ENCODE assay signal across 8 cellular contexts in genomic region chr11:34439521-34440258, GRCh38. TPM values are rescaled to one million over a fixed set of nuclear protein-coding genes. Genes with fewer than 3 reads are reported as not detected.
A peak's percentile ranks its signal among the peaks of the same experiment; 100 is the strongest.
DNase-seq lines count a peak whose midpoint lies in the region; ATAC-seq, FAIRE-seq and TF ChIP-seq lines count a peak whose summit lies in the region.

No MANE protein-coding gene starts in this region.

- FAIRE-seq in kidney (lab: Jason Lieb, UNC): no peak

- TF ChIP-seq CTCF in kidney (IDR thresholded peaks at IDR 0.05; ENCODE audit: borderline replicate concordance, extremely low read depth, insufficient read depth) (no peak), testis (IDR thresholded peaks at IDR 0.05) (no peak)

- peaks cover 25% of the 10 kb centered on the region for H3K4me1 Mint-ChIP-seq in T-helper 1 cell treated with Interleukin-12 subunit alpha and Interleukin-12 subunit beta and Interleukin-4 antibody, amounts not matched to agents 30 μg/mL and 1 μg/mL, for 36 hours (ENCODE audit: low read depth)
- H3K4me1 Mint-ChIP-seq in activated CD4-positive, alpha-beta memory T cell treated with anti-CD3 and anti-CD28 coated beads, Interleukin-2, amount 10 ng/mL, durations not matched to agents 7 days and 5 days: peaks cover 29% of the 10 kb centered on the region

- H3K36me3 Mint-ChIP-seq in T-helper 1 cell treated with Interleukin-12 subunit alpha and Interleukin-12 subunit beta and Interleukin-4 antibody, amounts not matched to agents 30 μg/mL and 1 μg/mL, for 36 hours (ENCODE audit: low read depth): peaks cover 4% of the 10 kb centered on the region
- peaks cover 8% of the 10 kb centered on the region for H3K36me3 Mint-ChIP-seq in activated CD4-positive, alpha-beta memory T cell treated with anti-CD3 and anti-CD28 coated beads, Interleukin-2, amount 10 ng/mL, durations not matched to agents 7 days and 5 days (ENCODE audit: low read depth)

- H3K4me3 ChIP-seq in kidney (ENCODE audit: low read length in 2 of 2) (peak overlapping the region; percentile 74 to 97), testis (peak overlapping the region; percentile 85 to 86)

- no peaks in the 10 kb centered on the region for H3K27me3 ChIP-seq in testis

- no peak for ATAC-seq in GM18909 (IDR thresholded peaks at IDR 0.05; ENCODE audit: poor library complexity, unreplicated experiment)

- peaks cover 4% of the 10 kb centered on the region for H3K9me3 Mint-ChIP-seq in T-helper 1 cell treated with Interleukin-12 subunit alpha and Interleukin-12 subunit beta and Interleukin-4 antibody, amounts not matched to agents 30 μg/mL and 1 μg/mL, for 36 hours
- H3K9me3 Mint-ChIP-seq in activated CD4-positive, alpha-beta memory T cell treated with anti-CD3 and anti-CD28 coated beads, Interleukin-2, amount 10 ng/mL, durations not matched to agents 7 days and 5 days: no peaks in the 10 kb centered on the region

- H3K36me3 ChIP-seq in kidney (ENCODE audit: control insufficient read depth in 1 of 2, insufficient read depth in 2 of 2, low read length in 2 of 2) (peaks cover 0 to 3% of the 10 kb centered on the region in 2 donors), testis (ENCODE audit: low read depth, missing control alignments) (no peaks in the 10 kb centered on the region)

- CTCF ChIA-PET in activated CD4-positive, alpha-beta memory T cell treated with anti-CD3 and anti-CD28 coated beads, Interleukin-2, amount 10 ng/mL, durations not matched to agents 7 days and 5 days (lab: Charles Lee): interaction anchor here (1.1 to 1.6 kb wide), 3 partner anchors 9 to 82 kb away, joined by 3 to 5 read pairs (median 4); partner anchors contain the start of gene ABTB2

- no peak for DNase-seq in T-helper 1 cell
- no peak for DNase-seq in activated CD4-positive, alpha-beta memory T cell treated with anti-CD3 and anti-CD28 coated beads, Interleukin-2, amount 10 ng/mL, durations not matched to agents 7 days and 5 days
- no peak for DNase-seq in kidney
- no peak for DNase-seq in testis
- no peak for DNase-seq in stimulated activated CD4-positive, alpha-beta T cell treated with anti-CD3 and anti-CD28 coated beads, Interleukin-1b, Interleukin-23, amount 100 ng/mL, for 48 hours
- DNase-seq in activated effector memory CD4-positive, alpha-beta T cell treated with Interleukin-2 at 50 U/mL for 16 hours: no peak

- no peaks in the 10 kb centered on the region for H3K27me3 Mint-ChIP-seq in T-helper 1 cell treated with Interleukin-12 subunit alpha and Interleukin-12 subunit beta and Interleukin-4 antibody, amounts not matched to agents 30 μg/mL and 1 μg/mL, for 36 hours (ENCODE audit: low read depth)
- H3K27me3 Mint-ChIP-seq in activated CD4-positive, alpha-beta memory T cell treated with anti-CD3 and anti-CD28 coated beads, Interleukin-2, amount 10 ng/mL, durations not matched to agents 7 days and 5 days: no peaks in the 10 kb centered on the region

- 10 to 12% methylated on average over 10 of the region's 10 CpGs for WGBS in testis, 2 donors

- H3K27ac Mint-ChIP-seq in T-helper 1 cell treated with Interleukin-12 subunit alpha and Interleukin-12 subunit beta and Interleukin-4 antibody, amounts not matched to agents 30 μg/mL and 1 μg/mL, for 36 hours: peak overlapping the region; percentile 73
- peak overlapping the region; percentile 77 for H3K27ac Mint-ChIP-seq in activated CD4-positive, alpha-beta memory T cell treated with anti-CD3 and anti-CD28 coated beads, Interleukin-2, amount 10 ng/mL, durations not matched to agents 7 days and 5 days

- TF ChIP-seq POLR2A in testis (IDR thresholded peaks at IDR 0.05): no peak

- H3K4me3 Mint-ChIP-seq in T-helper 1 cell treated with Interleukin-12 subunit alpha and Interleukin-12 subunit beta and Interleukin-4 antibody, amounts not matched to agents 30 μg/mL and 1 μg/mL, for 36 hours: peak overlapping the region; percentile 93
- peak overlapping the region; percentile 94 for H3K4me3 Mint-ChIP-seq in activated CD4-positive, alpha-beta memory T cell treated with anti-CD3 and anti-CD28 coated beads, Interleukin-2, amount 10 ng/mL, durations not matched to agents 7 days and 5 days

- peak overlapping the region; percentile 98 to 99 for H3K27ac ChIP-seq in kidney (ENCODE audit: low read depth in 2 of 2, low read length in 2 of 2)
- H3K27ac ChIP-seq in testis: peak overlapping the region in 1 of 2 donors; percentile 90

- POLR2A ChIA-PET in activated CD4-positive, alpha-beta memory T cell treated with anti-CD3 and anti-CD28 coated beads, Interleukin-2, amount 10 ng/mL, durations not matched to agents 7 days and 5 days (lab: Charles Lee): interaction anchor here (0.6 to 2.1 kb wide), 7 partner anchors 9 to 1545 kb away, joined by 3 to 9 read pairs (median 5); partner anchors contain the start of gene ABTB2

- H3K9me3 ChIP-seq in kidney (ENCODE audit: control insufficient read depth in 1 of 2, low read length in 2 of 2) (peaks cover 0 to 3% of the 10 kb centered on the region in 2 donors), testis (no peaks in the 10 kb centered on the region)

- intact Hi-C loops in kidney (cut with DNase I): no loop called here
- intact Hi-C loops in testis (cut with DNase I; ENCODE audit: low total_unique reads): no loop called here

- H3K4me1 ChIP-seq in kidney (ENCODE audit: control insufficient read depth in 1 of 2, insufficient read depth in 1 of 2, low read depth in 1 of 2, low read length in 2 of 2) (peaks cover 4 to 11% of the 10 kb centered on the region in 2 donors), testis (peaks cover 8% of the 10 kb centered on the region)

- H3K9ac ChIP-seq in kidney (ENCODE audit: low read length in 2 of 2): peak overlapping the region; percentile 72 to 86

RNA-seq across cellular contexts. Expression of gene CAT, which starts 1.0 kb away (rescaled TPM):
- total RNA-seq in activated CD4-positive, alpha-beta memory T cell treated with anti-CD3 and anti-CD28 coated beads, Interleukin-2, amount 10 ng/mL, durations not matched to agents 7 days and 5 days: 10 to 100 TPM; 32.5 to 34.3 TPM
- total RNA-seq in kidney: 84.4 TPM
- polyA plus RNA-seq in kidney (ENCODE audit: insufficient read depth, low read depth, low replicate concordance): 208 TPM
- total RNA-seq in testis: 10 to 100 TPM; 30.3 to 38.2 TPM
- polyA plus RNA-seq in testis (ENCODE audit: insufficient read depth, low read depth, low replicate concordance): 30.2 TPM
